ENCODE assay signal across 1 cellular context in the genomic region with DNA sequence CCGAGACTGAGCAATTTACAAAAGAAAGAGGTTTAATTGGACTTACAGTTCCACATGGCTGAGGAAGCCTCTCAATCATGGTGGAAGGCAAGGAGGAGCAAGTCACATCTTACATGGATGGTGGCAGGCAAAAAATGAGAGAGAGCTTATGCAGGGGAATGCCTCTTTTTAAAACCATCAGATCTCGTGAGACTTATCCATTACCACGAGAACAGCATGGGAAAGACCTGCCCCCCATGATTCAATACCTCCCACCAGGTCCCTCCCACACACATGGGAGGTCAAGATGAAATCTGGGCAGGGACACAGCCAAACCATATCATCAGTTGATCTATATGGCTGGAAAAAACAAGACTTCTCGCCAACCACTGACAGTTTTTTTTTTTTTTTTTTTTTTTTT.
TF ChIP-seq lines count a peak whose summit lies in the region.

No MANE protein-coding gene starts in this region.

TF ChIP-seq in IMR-90, 13 proteins besides CTCF, POLR2A, EP300 and RAD21 (continued from another document):
- TF ChIP-seq, protein P1, sequence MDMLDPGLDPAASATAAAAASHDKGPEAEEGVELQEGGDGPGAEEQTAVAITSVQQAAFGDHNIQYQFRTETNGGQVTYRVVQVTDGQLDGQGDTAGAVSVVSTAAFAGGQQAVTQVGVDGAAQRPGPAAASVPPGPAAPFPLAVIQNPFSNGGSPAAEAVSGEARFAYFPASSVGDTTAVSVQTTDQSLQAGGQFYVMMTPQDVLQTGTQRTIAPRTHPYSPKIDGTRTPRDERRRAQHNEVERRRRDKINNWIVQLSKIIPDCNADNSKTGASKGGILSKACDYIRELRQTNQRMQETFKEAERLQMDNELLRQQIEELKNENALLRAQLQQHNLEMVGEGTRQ (IDR thresholded peaks at IDR 0.05; ENCODE audit: low read depth, low read length): no peak
- TF ChIP-seq RFX5 (IDR thresholded peaks at IDR 0.05; ENCODE audit: low read depth, low read length) (no peak), FOS (IDR thresholded peaks at IDR 0.05; ENCODE audit: low read depth, low read length) (no peak), BHLHE40 (IDR thresholded peaks at IDR 0.05; ENCODE audit: low read depth, low read length) (no peak), MAZ (IDR thresholded peaks at IDR 0.05; ENCODE audit: borderline replicate concordance, low read depth, low read length) (no peak), MXI1 (IDR thresholded peaks at IDR 0.05; ENCODE audit: borderline replicate concordance, low read depth, low read length) (no peak)
- TF ChIP-seq, protein P2, sequence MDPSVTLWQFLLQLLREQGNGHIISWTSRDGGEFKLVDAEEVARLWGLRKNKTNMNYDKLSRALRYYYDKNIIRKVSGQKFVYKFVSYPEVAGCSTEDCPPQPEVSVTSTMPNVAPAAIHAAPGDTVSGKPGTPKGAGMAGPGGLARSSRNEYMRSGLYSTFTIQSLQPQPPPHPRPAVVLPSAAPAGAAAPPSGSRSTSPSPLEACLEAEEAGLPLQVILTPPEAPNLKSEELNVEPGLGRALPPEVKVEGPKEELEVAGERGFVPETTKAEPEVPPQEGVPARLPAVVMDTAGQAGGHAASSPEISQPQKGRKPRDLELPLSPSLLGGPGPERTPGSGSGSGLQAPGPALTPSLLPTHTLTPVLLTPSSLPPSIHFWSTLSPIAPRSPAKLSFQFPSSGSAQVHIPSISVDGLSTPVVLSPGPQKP (IDR thresholded peaks at IDR 0.05; ENCODE audit: borderline replicate concordance, low read depth, low read length): no peak
TF ChIP-seq in IMR-90: peak in this region for 0.
